Comparison of ENCODE assay signal across 18 cellular contexts in the genomic region with DNA sequence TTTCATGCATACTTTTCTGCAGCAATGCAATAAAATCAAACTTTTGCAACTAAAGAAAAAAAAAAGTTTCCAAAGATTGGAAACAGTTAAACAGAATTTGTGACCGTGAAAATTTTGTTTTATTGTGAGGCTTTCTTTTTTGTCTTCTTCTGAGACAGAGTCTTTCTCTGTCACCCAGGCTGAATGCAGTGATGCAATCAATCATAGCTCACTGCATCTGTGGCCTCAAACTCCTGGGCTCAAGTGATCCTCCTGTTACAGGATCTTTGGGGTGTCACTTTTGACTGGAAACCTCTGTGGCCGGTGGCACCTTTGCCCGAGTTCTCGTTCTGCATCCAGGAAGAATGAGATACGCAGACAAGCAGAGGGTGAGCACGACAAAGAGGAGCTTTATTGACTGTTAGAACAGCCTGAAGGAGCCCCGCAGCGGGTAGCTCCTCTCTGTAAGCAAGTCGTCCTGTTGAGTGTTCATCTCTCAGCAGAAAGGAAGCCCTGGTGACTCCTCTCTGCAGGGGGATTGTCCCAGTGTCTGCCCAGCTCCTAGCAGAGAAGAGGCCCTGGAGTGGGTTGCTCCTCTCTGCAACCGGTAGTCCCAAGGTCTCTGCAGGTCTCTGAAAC. TPM values are rescaled to one million over a fixed set of nuclear protein-coding genes. Genes with fewer than 3 reads are reported as not detected.
DNase-seq lines count a peak whose midpoint lies in the region; ATAC-seq and TF ChIP-seq lines count a peak whose summit lies in the region.
"Had no signal": no experiment of that assay in that cellular context is flagged by ENCODE, and none has a peak within 500 bp of the region (broad histone marks: within the 10 kb centered on the region; RNA-seq: fewer than 3 reads in every experiment).

No MANE protein-coding gene starts in this region.

- no peaks in the 10 kb centered on the region for H3K9me3 Mint-ChIP-seq in stimulated activated naive CD8-positive, alpha-beta T cell treated with anti-CD3 and anti-CD28 coated beads, Interleukin-15, amount 100 ng/mL, for 72 hours
- H3K9me3 Mint-ChIP-seq: activated CD4-positive, alpha-beta T cell treated with anti-CD3 and anti-CD28 coated beads, Interleukin-2, amount 10 ng/mL, durations not matched to agents 24 days and 14 days had no signal

- H3K27ac Mint-ChIP-seq in stimulated activated naive CD8-positive, alpha-beta T cell treated with anti-CD3 and anti-CD28 coated beads, Interleukin-15, amount 100 ng/mL, for 72 hours: peak overlapping the region in 1 of 2 donors; percentile 61
- H3K27ac Mint-ChIP-seq: activated CD4-positive, alpha-beta T cell treated with anti-CD3 and anti-CD28 coated beads, Interleukin-2, amount 10 ng/mL, durations not matched to agents 24 days and 14 days; activated naive CD8-positive, alpha-beta T cell had no signal

- TF ChIP-seq CTCF in omental fat pad (IDR thresholded peaks at IDR 0.05): no peak

- H3K27me3 Mint-ChIP-seq in stimulated activated naive CD8-positive, alpha-beta T cell treated with anti-CD3 and anti-CD28 coated beads, Interleukin-15, amount 100 ng/mL, for 72 hours: peaks cover 1% of the 10 kb centered on the region

- DNase-seq in stimulated activated naive CD8-positive, alpha-beta T cell treated with anti-CD3 and anti-CD28 coated beads, Interleukin-15, amount 100 ng/mL, for 72 hours: no peak
- no peak for DNase-seq in stimulated activated naive CD8-positive, alpha-beta T cell treated with anti-CD3 and anti-CD28 coated beads, Interleukin-15, Interleukin-2, amounts not matched to agents 100 U/mL and 50 U/mL, for 24 hours
- DNase-seq in pons (ENCODE audit: low spot score): peak; percentile 68
- no peak for DNase-seq in NCI-H226
- no peak for DNase-seq in SW 1271 (lab: John Stamatoyannopoulos, UW)
- no peak for DNase-seq in omental fat pad (ENCODE audit: low spot score)
- DNase-seq in NCI-H82 (lab: John Stamatoyannopoulos, UW): no peak
- DNase-seq: activated CD4-positive, alpha-beta T cell treated with anti-CD3 and anti-CD28 coated beads, Interleukin-2, amount 10 ng/mL, durations not matched to agents 24 days and 14 days; Calu3; effector memory CD4-positive, alpha-beta T cell; MV-4-11; PC-3; retina; stimulated activated CD4-positive, alpha-beta T cell treated with anti-CD3 and anti-CD28 coated beads, Interleukin-15, amount 100 ng/mL, for 24 hours; stimulated activated CD8-positive, alpha-beta memory T cell treated with anti-CD3 and anti-CD28 coated beads, Interleukin-4, amount 100 ng/mL, for 48 hours had no signal

- ATAC-seq in stimulated activated naive CD8-positive, alpha-beta T cell treated with anti-CD3 and anti-CD28 coated beads, Interleukin-15, amount 100 ng/mL, for 72 hours: peak; percentile 67
- no peak for ATAC-seq in stimulated activated naive CD8-positive, alpha-beta T cell treated with anti-CD3 and anti-CD28 coated beads, Interleukin-15, Interleukin-2, amounts not matched to agents 100 U/mL and 50 U/mL, for 24 hours
- ATAC-seq in omental fat pad (ENCODE audit: low FRiP score): no peak
- ATAC-seq: PC-3 had no signal

- peak overlapping the region; percentile 67 for H3K27ac ChIP-seq in cingulate gyrus (ENCODE audit: low read depth, low read length)
- H3K27ac ChIP-seq: C4-2B had no signal

- no peak overlapping the region for H3K4me3 Mint-ChIP-seq in stimulated activated naive CD8-positive, alpha-beta T cell treated with anti-CD3 and anti-CD28 coated beads, Interleukin-15, amount 100 ng/mL, for 72 hours
- H3K4me3 Mint-ChIP-seq: activated naive CD8-positive, alpha-beta T cell had no signal

- H3K4me1 Mint-ChIP-seq in stimulated activated naive CD8-positive, alpha-beta T cell treated with anti-CD3 and anti-CD28 coated beads, Interleukin-15, amount 100 ng/mL, for 72 hours: no peaks in the 10 kb centered on the region
- H3K4me1 Mint-ChIP-seq: activated CD4-positive, alpha-beta T cell treated with anti-CD3 and anti-CD28 coated beads, Interleukin-2, amount 10 ng/mL, durations not matched to agents 24 days and 14 days had no signal

RNA-seq across cellular contexts. Expression of a gene that starts 16.9 kb away (rescaled TPM):
- total RNA-seq in omental fat pad: 10 to 100 TPM; 20.2 to 51.8 (median 29.7) TPM

RNA-seq across cellular contexts. Expression of a gene that starts 19.5 kb away (rescaled TPM):
- 1 to 10 TPM; 5.3 to 9.1 (median 5.6) TPM for total RNA-seq in omental fat pad
